ENCODE assay signal across 14 cellular contexts in genomic region chr20:41035207-41035606, GRCh38.
"Had no signal": no experiment of that assay in that cellular context is flagged by ENCODE, and none has a peak within 500 bp of the region (broad histone marks: within the 10 kb centered on the region; RNA-seq: fewer than 3 reads in every experiment).

No MANE protein-coding gene starts in this region.

- DNase-seq: activated CD4-positive, alpha-beta T cell treated with anti-CD3 and anti-CD28 coated beads, Interleukin-2, amount 50 U/mL, for 1 hour; activated CD4-positive, CD25-positive, alpha-beta regulatory T cell treated with anti-CD3 and anti-CD28 coated beads, Interleukin-2, amount 50 U/mL, for 72 hours; activated CD8-positive, alpha-beta memory T cell treated with anti-CD3 and anti-CD28 coated beads, Interleukin-2, amount 50 U/mL, for 48 hours; aorta; head of caudate nucleus; stimulated activated CD4-positive, alpha-beta T cell treated with anti-CD3 and anti-CD28 coated beads, Interleukin-4, amount 100 ng/mL, for 1 hour; stomach; T-helper 1 cell had no signal

- H3K4me3 Mint-ChIP-seq: central memory CD8-positive, alpha-beta T cell; type B pancreatic cell had no signal

- H3K27ac ChIP-seq: coronary artery, stomach had no signal

- ATAC-seq: sciatic nerve had no signal

- H3K4me3 ChIP-seq: lung, smooth muscle cell, stomach had no signal

- H3K9me3 ChIP-seq: stomach had no signal

- H3K27me3 Mint-ChIP-seq: central memory CD8-positive, alpha-beta T cell; type B pancreatic cell had no signal

- H3K4me2 ChIP-seq: smooth muscle cell had no signal

- H3K36me3 ChIP-seq: stomach had no signal

- H3K9me3 Mint-ChIP-seq: central memory CD8-positive, alpha-beta T cell had no signal

- H3K27me3 ChIP-seq: stomach had no signal
